8 cellular contexts compared by ENCODE assay signal in genomic region chr10:119370046-119370770, GRCh38.
DNase-seq lines count a peak whose midpoint lies in the region; ATAC-seq and TF ChIP-seq lines count a peak whose summit lies in the region.

No MANE protein-coding gene starts in this region.

- TF ChIP-seq EP300 in gastroesophageal sphincter (IDR thresholded peaks at IDR 0.05), result no peak

- H3K27ac ChIP-seq in SK-N-MC (peak overlapping the region; percentile 87), gastroesophageal sphincter (peak overlapping the region; percentile 64 to 81 (median 75))

- DNase-seq in COLO829 (ENCODE audit: low spot score) (peak; percentile 42), SK-N-MC (ENCODE audit: low read depth, low spot score) (no peak), sciatic nerve (ENCODE audit: low spot score) (no peak), HuH-7.5 (ENCODE audit: low spot score) (no peak)
- no peak for DNase-seq in activated T-cell treated with anti-CD3 and anti-CD28 coated beads, Interleukin-2, amount 50 U/mL, for 48 hours

- 38 to 46% methylated on average over 14 to 15 of the region's 17 CpGs for WGBS in gastroesophageal sphincter (ENCODE audit: low coverage in 1 of 2), 2 donors

- H3K4me3 ChIP-seq in SK-N-MC (peak overlapping the region; percentile 40), gastroesophageal sphincter (peak overlapping the region in 1 of 2 donors; percentile 15)

- peak; percentile 34 for ATAC-seq in gastroesophageal sphincter
- ATAC-seq in sciatic nerve, result peak; percentile 79
- ATAC-seq in GM21360 (IDR thresholded peaks at IDR 0.05; ENCODE audit: unreplicated experiment), result no peak
- no peak for ATAC-seq in GM19455 (IDR thresholded peaks at IDR 0.05; ENCODE audit: unreplicated experiment)

- no peak for TF ChIP-seq CTCF in gastroesophageal sphincter (IDR thresholded peaks at IDR 0.05)

- intact Hi-C loops in sciatic nerve (cut with DNase I), result no loop called here

- H3K4me1 ChIP-seq in gastroesophageal sphincter, result peaks cover 0 to 80% (median 62%) of the 10 kb centered on the region in 3 donors

- no peak for TF ChIP-seq POLR2A in gastroesophageal sphincter (IDR thresholded peaks at IDR 0.05)

- no peaks in the 10 kb centered on the region for H3K36me3 ChIP-seq in SK-N-MC (ENCODE audit: insufficient read depth, low read length)
- H3K36me3 ChIP-seq in gastroesophageal sphincter, result no peaks in the 10 kb centered on the region

- H3K9me3 ChIP-seq in SK-N-MC (ENCODE audit: low read depth, low read length), result no peaks in the 10 kb centered on the region
- H3K9me3 ChIP-seq in gastroesophageal sphincter, result no peaks in the 10 kb centered on the region

- peak overlapping the region; percentile 37 for H3K9ac ChIP-seq in SK-N-MC (ENCODE audit: insufficient read length)

- no peaks in the 10 kb centered on the region for H3K27me3 ChIP-seq in gastroesophageal sphincter

Comparison
In these comparisons a context has a peak if more than half of its experiments do, and no peak if none do; other contexts are left out.
1. ATAC-seq: peak in gastroesophageal sphincter (single experiment) and sciatic nerve (single experiment); none in GM21360 (single experiment) and GM19455 (single experiment).